Comparison of ENCODE assay signal across 9 cellular contexts in genomic region chr12:47739959-47740358, GRCh38. TPM values are rescaled to one million over a fixed set of nuclear protein-coding genes. Genes with fewer than 3 reads are reported as not detected.
DNase-seq lines count a peak whose midpoint lies in the region; ATAC-seq and TF ChIP-seq lines count a peak whose summit lies in the region.
"Had no signal": no experiment of that assay in that cellular context is flagged by ENCODE, and none has a peak within 500 bp of the region (broad histone marks: within the 10 kb centered on the region; RNA-seq: fewer than 3 reads in every experiment).

No MANE protein-coding gene starts in this region.

- peak overlapping the region; percentile 67 for H3K27ac ChIP-seq in lower lobe of right lung
- H3K27ac ChIP-seq: right lobe of liver had no signal

- TF ChIP-seq POLR2A in lower leg skin (IDR thresholded peaks at IDR 0.05): no peak

- H3K4me3 ChIP-seq in lower lobe of right lung (no peak overlapping the region), lower leg skin (ENCODE audit: low read depth, poor library complexity, severe bottlenecking) (no peak overlapping the region)
- H3K4me3 ChIP-seq: right lobe of liver had no signal

- no peaks in the 10 kb centered on the region for H3K27me3 ChIP-seq in lower lobe of right lung (ENCODE audit: low read depth)
- H3K27me3 ChIP-seq: right lobe of liver had no signal

- H3K9me3 ChIP-seq in lower lobe of right lung: no peaks in the 10 kb centered on the region
- H3K9me3 ChIP-seq: right lobe of liver had no signal

- ATAC-seq in GM18870 (IDR thresholded peaks at IDR 0.05; ENCODE audit: unreplicated experiment): peak; percentile 45
- peak; percentile 54 for ATAC-seq in HG02642 (IDR thresholded peaks at IDR 0.05; ENCODE audit: poor library complexity, unreplicated experiment)
- ATAC-seq in lower lobe of right lung: no peak
- ATAC-seq: right lobe of liver had no signal

- H3K4me1 ChIP-seq in lower lobe of right lung: peaks cover 62% of the 10 kb centered on the region

- TF ChIP-seq CTCF in lower lobe of right lung (IDR thresholded peaks at IDR 0.05) (no peak), lower leg skin (IDR thresholded peaks at IDR 0.05) (no peak)

- DNase-seq in RPMI8226 (peak; percentile 60), lower lobe of right lung (no peak), COLO829 (ENCODE audit: low spot score) (no peak), lower leg skin (ENCODE audit: low spot score in 2 of 2) (no peak)
- no peak for DNase-seq in stimulated activated naive CD4-positive, alpha-beta T cell treated with Interleukin-2 at 50 U/mL for 16 hours (lab: John Stamatoyannopoulos, UW)
- DNase-seq in effector CD8-positive, alpha-beta T cell (lab: John Stamatoyannopoulos, UW): no peak

- 32 to 50% methylated on average over 11 of the region's 11 CpGs for WGBS in lower leg skin, 2 donors

- intact Hi-C loops in lower lobe of right lung (cut with DNase I): loop anchor here (5.0 kb wide), 1 partner anchor 37 kb away; no protein-coding TSS in a partner anchor
- intact Hi-C loops in lower leg skin (cut with DNase I; ENCODE audit: low total_unique reads): loop anchor here (5.0 kb wide), 1 partner anchor 97 kb away; no protein-coding TSS in a partner anchor

- H3K36me3 ChIP-seq in lower lobe of right lung: no peaks in the 10 kb centered on the region
- H3K36me3 ChIP-seq: right lobe of liver had no signal

RNA-seq across cellular contexts. Expression of gene ENDOU, which starts 14.7 kb away (rescaled TPM):
- not detected for total RNA-seq in lower lobe of right lung
- 10 to 100 TPM in 3 of 4 donors, 1 to 10 TPM in 1; 6.4 to 30.5 (median 17.8) TPM for total RNA-seq in lower leg skin
- total RNA-seq: right lobe of liver had no signal

RNA-seq across cellular contexts. Expression of gene RAPGEF3, which starts 18.7 kb away (rescaled TPM):
- 44.5 TPM for total RNA-seq in lower lobe of right lung
- total RNA-seq in lower leg skin: 10 to 100 TPM; 13.4 to 27.8 (median 18.9) TPM

RNA-seq across cellular contexts. Expression of gene SLC48A1, which starts 33.1 kb away (rescaled TPM):
- total RNA-seq in lower lobe of right lung (39.9 TPM), lower leg skin (10 to 100 TPM; 28.2 to 51.7 (median 48.6) TPM)

RNA-seq across cellular contexts. Expression of gene RPAP3, which starts 34.1 kb away (rescaled TPM):
- 20.2 TPM for total RNA-seq in lower lobe of right lung
- total RNA-seq in lower leg skin: 10 to 100 TPM in 1 of 4 donors, 1 to 10 TPM in 3; 6.8 to 13.0 (median 7.9) TPM

Comparison
In these comparisons a context has a peak if more than half of its experiments do, and no peak if none do; other contexts are left out.
1. ATAC-seq: peak in GM18870 (single experiment) and HG02642 (single experiment); none in lower lobe of right lung (0 of 2).